In the genomic region with DNA sequence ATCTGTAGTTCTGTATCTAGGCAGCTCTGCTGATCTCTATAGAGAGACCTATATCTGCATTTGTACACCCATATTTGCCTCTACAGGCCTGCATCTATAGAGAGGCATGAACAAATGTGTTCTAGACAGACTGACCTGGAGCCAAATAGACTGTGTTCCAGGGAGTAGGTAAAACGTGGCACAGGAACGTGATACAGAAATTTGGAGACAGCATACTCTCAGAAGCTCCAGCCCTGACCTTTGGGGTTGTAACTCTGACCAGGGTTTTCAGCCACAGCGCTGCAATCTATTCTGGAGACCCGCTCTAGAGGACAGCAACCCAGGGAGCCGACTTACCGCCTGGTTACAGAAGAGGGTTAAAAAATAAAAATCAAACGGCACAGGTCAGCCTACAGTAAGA, we compare ENCODE assay signal across 8 cellular contexts. TPM values are rescaled to one million over a fixed set of nuclear protein-coding genes. Genes with fewer than 3 reads are reported as not detected.
A peak's percentile ranks its signal among the peaks of the same experiment; 100 is the strongest.
DNase-seq lines count a peak whose midpoint lies in the region; ATAC-seq and TF ChIP-seq lines count a peak whose summit lies in the region.

No MANE protein-coding gene starts in this region.

- no peak for ATAC-seq in activated T-cell treated with anti-CD3 and anti-CD28 coated beads, Interleukin-2, amount 50 U/mL, for 4 hours
- ATAC-seq in HG03159 (IDR thresholded peaks at IDR 0.05; ENCODE audit: unreplicated experiment): no peak

- no peak for DNase-seq in activated T-cell treated with anti-CD3 and anti-CD28 coated beads, Interleukin-2, amount 50 U/mL, for 4 hours
- DNase-seq in activated T-cell treated with anti-CD3 and anti-CD28 coated beads, Interleukin-2, amount 50 U/mL, for 1 hour: no peak
- DNase-seq in T-helper 2 cell treated with Interferon-gamma antibody and Interleukin-4, amounts not matched to agents 5 μg/mL and 100 μg/mL, for 36 hours (ENCODE audit: low spot score): no peak
- DNase-seq in tibial artery (no peak), epidermal melanocyte (ENCODE audit: insufficient read length, low spot score) (no peak), hippocampal formation (lab: John Stamatoyannopoulos, UW) (no peak)

- no peaks in the 10 kb centered on the region for H3K9me3 ChIP-seq in iPS-15b (ENCODE audit: control insufficient read depth, insufficient read depth, low read length)
- no peaks in the 10 kb centered on the region for H3K9me3 ChIP-seq in tibial artery

- H3K27ac ChIP-seq in tibial artery: peak overlapping the region in 1 of 2 donors; percentile 82

- no peak for TF ChIP-seq CTCF in tibial artery (IDR thresholded peaks at IDR 0.05)

- no peak overlapping the region for H3K27ac Mint-ChIP-seq in T-helper 2 cell treated with Interferon-gamma antibody and Interleukin-4, amounts not matched to agents 5 μg/mL and 100 μg/mL, for 36 hours

- H3K9ac ChIP-seq in iPS-15b (ENCODE audit: low read depth, low read length): no peak overlapping the region

- H3K4me3 Mint-ChIP-seq in activated T-cell treated with anti-CD3 and anti-CD28 coated beads, Interleukin-2, amount 50 U/mL, for 4 hours: peak overlapping the region; percentile 92
- H3K4me3 Mint-ChIP-seq in T-helper 2 cell treated with Interferon-gamma antibody and Interleukin-4, amounts not matched to agents 5 μg/mL and 100 μg/mL, for 36 hours: peak overlapping the region; percentile 98

- peaks cover 13% of the 10 kb centered on the region for H3K4me1 Mint-ChIP-seq in activated T-cell treated with anti-CD3 and anti-CD28 coated beads, Interleukin-2, amount 50 U/mL, for 4 hours (ENCODE audit: low read depth)
- peaks cover 18% of the 10 kb centered on the region for H3K4me1 Mint-ChIP-seq in T-helper 2 cell treated with Interferon-gamma antibody and Interleukin-4, amounts not matched to agents 5 μg/mL and 100 μg/mL, for 36 hours (ENCODE audit: low read depth)

- H3K27me3 Mint-ChIP-seq in activated T-cell treated with anti-CD3 and anti-CD28 coated beads, Interleukin-2, amount 50 U/mL, for 4 hours (ENCODE audit: low read depth): no peaks in the 10 kb centered on the region
- H3K27me3 Mint-ChIP-seq in T-helper 2 cell treated with Interferon-gamma antibody and Interleukin-4, amounts not matched to agents 5 μg/mL and 100 μg/mL, for 36 hours (ENCODE audit: low read depth): no peaks in the 10 kb centered on the region

- H3K4me1 ChIP-seq in iPS-15b (ENCODE audit: control insufficient read depth, insufficient read depth, low read length): no peaks in the 10 kb centered on the region
- H3K4me1 ChIP-seq in tibial artery: peaks cover 0 to 15% (median 7%) of the 10 kb centered on the region in 4 donors

- no peaks in the 10 kb centered on the region for H3K27me3 ChIP-seq in iPS-15b (ENCODE audit: control insufficient read depth, insufficient read depth, low read length)
- H3K27me3 ChIP-seq in tibial artery: no peaks in the 10 kb centered on the region

- H3K4me3 ChIP-seq in iPS-15b (ENCODE audit: low read depth, low read length) (peak overlapping the region; percentile 99), tibial artery (peak overlapping the region; percentile 69 to 81)

- no peaks in the 10 kb centered on the region for H3K9me3 Mint-ChIP-seq in activated T-cell treated with anti-CD3 and anti-CD28 coated beads, Interleukin-2, amount 50 U/mL, for 4 hours
- H3K9me3 Mint-ChIP-seq in T-helper 2 cell treated with Interferon-gamma antibody and Interleukin-4, amounts not matched to agents 5 μg/mL and 100 μg/mL, for 36 hours: no peaks in the 10 kb centered on the region

- no peaks in the 10 kb centered on the region for H3K36me3 ChIP-seq in iPS-15b (ENCODE audit: control insufficient read depth, insufficient read depth, low read length)
- H3K36me3 ChIP-seq in tibial artery: peaks cover 5 to 21% (median 9%) of the 10 kb centered on the region in 3 donors

- intact Hi-C loops in tibial artery (cut with DNase I; ENCODE audit: low total_unique reads): no loop called here

- peaks cover 10% of the 10 kb centered on the region for H3K36me3 Mint-ChIP-seq in activated T-cell treated with anti-CD3 and anti-CD28 coated beads, Interleukin-2, amount 50 U/mL, for 4 hours (ENCODE audit: insufficient read depth)
- H3K36me3 Mint-ChIP-seq in T-helper 2 cell treated with Interferon-gamma antibody and Interleukin-4, amounts not matched to agents 5 μg/mL and 100 μg/mL, for 36 hours (ENCODE audit: low read depth): peaks cover 14% of the 10 kb centered on the region

RNA-seq across cellular contexts. Expression of gene RBBP9, which starts 1.0 kb away (rescaled TPM):
- total RNA-seq in activated T-cell treated with anti-CD3 and anti-CD28 coated beads, Interleukin-2, amount 50 U/mL, for 4 hours: 10 to 100 TPM; 11.1 to 15.1 (median 12.3) TPM

RNA-seq across cellular contexts. Expression of gene SEC23B, which starts 11.7 kb away (rescaled TPM):
- 10 to 100 TPM; 77.0 to 99.1 (median 91.1) TPM for total RNA-seq in activated T-cell treated with anti-CD3 and anti-CD28 coated beads, Interleukin-2, amount 50 U/mL, for 4 hours

RNA-seq across cellular contexts. Expression of gene POLR3F, which starts 28.9 kb away (rescaled TPM):
- total RNA-seq in activated T-cell treated with anti-CD3 and anti-CD28 coated beads, Interleukin-2, amount 50 U/mL, for 4 hours: 10 to 100 TPM; 19.6 to 22.1 (median 21.5) TPM

RNA-seq across cellular contexts. Expression of gene DZANK1, which starts 29.2 kb away (rescaled TPM):
- total RNA-seq in activated T-cell treated with anti-CD3 and anti-CD28 coated beads, Interleukin-2, amount 50 U/mL, for 4 hours: 1 to 10 TPM; 1.3 to 2.0 (median 1.6) TPM
